ENCODE assay signal across 10 cellular contexts in the genomic region with DNA sequence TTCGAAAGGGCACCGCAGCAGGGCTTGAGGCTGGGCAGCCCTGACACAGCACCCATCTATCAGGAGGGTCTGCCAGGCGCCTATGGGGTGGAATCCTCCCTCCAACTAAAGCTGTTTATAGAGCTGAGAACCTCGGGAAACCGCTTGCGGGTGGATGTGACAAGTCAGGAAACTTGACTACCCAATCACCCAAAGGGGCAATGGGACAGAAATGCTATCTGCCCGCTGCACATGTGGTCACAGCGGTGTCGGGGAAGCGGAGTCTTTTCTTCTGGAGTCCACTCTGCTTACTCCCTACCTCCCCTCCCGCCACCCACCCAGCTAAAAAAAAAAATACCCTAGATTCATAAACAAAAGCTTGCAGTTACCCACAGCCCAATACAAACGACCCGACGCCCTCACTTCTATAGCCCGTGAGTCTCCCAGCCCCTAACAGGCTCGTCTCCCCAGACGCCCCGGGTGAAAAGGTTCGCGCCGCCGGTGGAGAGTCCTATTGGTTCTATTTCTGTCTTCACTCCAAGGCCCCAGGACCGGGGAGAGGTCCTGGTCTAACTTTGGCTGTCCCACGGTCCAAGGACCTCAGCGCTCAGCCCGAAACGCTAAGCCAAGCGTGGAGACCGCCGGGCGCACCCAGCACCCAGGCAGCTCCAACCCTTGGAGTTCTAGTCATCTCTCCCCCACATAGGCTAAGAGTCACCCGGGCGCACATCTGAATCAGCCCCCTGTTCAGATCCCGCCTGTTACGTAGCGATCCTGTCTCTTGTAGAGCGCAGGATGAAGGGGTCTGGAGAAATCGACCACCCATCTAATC. TPM values are rescaled to one million over a fixed set of nuclear protein-coding genes. Genes with fewer than 3 reads are reported as not detected.
DNase-seq lines count a peak whose midpoint lies in the region; ATAC-seq and TF ChIP-seq lines count a peak whose summit lies in the region.
"Had no signal": no experiment of that assay in that cellular context is flagged by ENCODE, and none has a peak within 500 bp of the region (broad histone marks: within the 10 kb centered on the region; RNA-seq: fewer than 3 reads in every experiment).

No MANE protein-coding gene starts in this region.

- H3K4me3 Mint-ChIP-seq in HFFc6, result no peak overlapping the region

- peaks cover 3% of the 10 kb centered on the region; the same call in 1 of the 2 replicates for H3K27me3 Mint-ChIP-seq in HFFc6 (ENCODE audit: insufficient read depth)

- in situ Hi-C loops in brain microvascular endothelial cell (cut with HindIII; ENCODE audit: low pct_ligation_motif_present, low sequenced_read_pairs) (no loop called here), gastrocnemius medialis (cut with MboI; ENCODE audit: low sequenced_read_pairs in 4 of 4) (no loop called here)

- H3K4me1 Mint-ChIP-seq in HFFc6 (ENCODE audit: low read depth), result no peaks in the 10 kb centered on the region

- TF ChIP-seq CTCF in brain microvascular endothelial cell (IDR thresholded peaks at IDR 0.05; ENCODE audit: low read depth, low read length, missing control alignments) (no peak), gastrocnemius medialis (IDR thresholded peaks at IDR 0.05 in 4 of 5, conservative IDR thresholded peaks at IDR 0.05 in 1 of 5) (no peak), HFFc6 (IDR thresholded peaks at IDR 0.05) (no peak)

- DNase-seq in GM03348 (ENCODE audit: low spot score) (peak; percentile 5), brain microvascular endothelial cell (peak; percentile 9), iPS-NIHi11 (ENCODE audit: low spot score) (peak; percentile 17), gastrocnemius medialis (no peak), SKM-1 (lab: John Stamatoyannopoulos, UW; ENCODE audit: unreplicated experiment) (no peak), HFFc6 (no peak)
- no peak for DNase-seq in effector CD4-positive, alpha-beta T cell

- no peak overlapping the region for H3K27ac Mint-ChIP-seq in HFFc6

- no peaks in the 10 kb centered on the region for H3K4me1 ChIP-seq in gastrocnemius medialis

- no peaks in the 10 kb centered on the region for H3K9me3 ChIP-seq in gastrocnemius medialis

- H3K4me3 ChIP-seq in brain microvascular endothelial cell (ENCODE audit: low read depth, low read length), result peak overlapping the region; percentile 67
- H3K4me3 ChIP-seq in gastrocnemius medialis, result peak overlapping the region; percentile 42 to 55 (median 48)

- no peak for TF ChIP-seq POLR2A in gastrocnemius medialis (IDR thresholded peaks at IDR 0.05)

- intact Hi-C loops in gastrocnemius medialis (cut with DNase I; ENCODE audit: low total_unique reads), result no loop called here

- H3K36me3 ChIP-seq in brain microvascular endothelial cell (replicated peaks), result no peaks in the 10 kb centered on the region
- H3K36me3 ChIP-seq in gastrocnemius medialis, result no peaks in the 10 kb centered on the region

- ATAC-seq in gastrocnemius medialis (no peak), HG02588 (IDR thresholded peaks at IDR 0.05; ENCODE audit: unreplicated experiment) (no peak)

- peaks cover 23% of the 10 kb centered on the region for H3K9me3 Mint-ChIP-seq in HFFc6

- H3K27ac ChIP-seq in brain microvascular endothelial cell, result no peak overlapping the region
- peak overlapping the region in 1 of 4 donors; percentile 43 for H3K27ac ChIP-seq in gastrocnemius medialis
- H3K27ac ChIP-seq: HL-60, VCaP had no signal

- no peaks in the 10 kb centered on the region for H3K36me3 Mint-ChIP-seq in HFFc6 (ENCODE audit: low read depth)

- H3K27me3 ChIP-seq in brain microvascular endothelial cell (replicated peaks) (no peaks in the 10 kb centered on the region), gastrocnemius medialis (peaks cover 15 to 26% (median 16%) of the 10 kb centered on the region in 3 donors)

RNA-seq across cellular contexts. Expression of a gene that starts 1.4 kb away (rescaled TPM):
- under 1 TPM in 3 of 4 donors, not detected in 1; 0.11 to 0.29 (median 0.20) TPM for total RNA-seq in gastrocnemius medialis
- total RNA-seq in HFFc6 (2021; fragmentation: NEBNext Ultra II Directional; extraction: Animal tissue kit (Norgen Biotek cat#: 25700)), result not detected

Comparison
In these comparisons a context has a peak if more than half of its experiments do, and no peak if none do; other contexts are left out.
1. DNase-seq: peak in GM03348 (single experiment), brain microvascular endothelial cell (single experiment) and iPS-NIHi11 (single experiment); none in gastrocnemius medialis (0 of 2), SKM-1 (single experiment), effector CD4-positive, alpha-beta T cell (single experiment) and HFFc6 (single experiment).